Comparison of ENCODE assay signal across 8 cellular contexts in the genomic region with DNA sequence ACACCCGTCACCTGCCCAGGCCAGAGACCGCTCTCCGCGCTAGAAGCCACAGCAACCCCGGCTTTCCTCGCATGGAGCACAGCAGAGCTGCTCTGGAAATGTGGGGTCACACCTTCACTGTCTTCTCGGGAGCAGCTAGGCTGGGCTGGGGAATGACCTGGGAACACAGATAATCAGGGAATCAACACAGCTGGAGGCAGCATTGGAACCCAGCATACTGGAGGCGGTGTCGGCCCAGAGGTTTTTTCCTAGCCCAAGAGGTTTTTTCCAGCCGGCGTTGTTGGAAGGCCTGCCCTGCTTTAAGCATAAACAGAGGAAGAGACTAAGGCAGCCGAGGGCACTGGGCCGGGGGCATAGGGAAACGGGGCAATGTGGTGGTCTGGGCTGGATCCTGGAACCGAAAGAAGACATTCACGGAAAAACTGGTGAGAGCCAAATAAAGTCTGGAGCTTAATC. TPM values are rescaled to one million over a fixed set of nuclear protein-coding genes. Genes with fewer than 3 reads are reported as not detected.
DNase-seq lines count a peak whose midpoint lies in the region; ATAC-seq and TF ChIP-seq lines count a peak whose summit lies in the region.

No MANE protein-coding gene starts in this region.

- TF ChIP-seq CTCF in fibroblast of mammary gland (conservative IDR thresholded peaks at IDR 0.05; ENCODE audit: control insufficient read depth, insufficient read depth, low read depth, low read length): no peak

- no peaks in the 10 kb centered on the region for H3K9me3 ChIP-seq in SK-N-MC (ENCODE audit: low read depth, low read length)

- peak overlapping the region; percentile 88 for H3K27ac ChIP-seq in SK-N-MC
- H3K27ac ChIP-seq in skin epidermis: peak overlapping the region in 11 of 21 experiments; percentile 16 to 85 (median 78)

- in situ Hi-C loops in G401 (cut with HindIII; ENCODE audit: low sequenced_read_pairs): no loop called here

- DNase-seq in G401 (ENCODE audit: low spot score) (peak; percentile 46), SK-N-MC (ENCODE audit: low read depth, low spot score) (no peak), fibroblast of mammary gland (ENCODE audit: low read depth) (no peak), dermis blood vessel endothelial cell (no peak)
- no peak for DNase-seq in stimulated activated CD4-positive, alpha-beta T cell treated with anti-CD3 and anti-CD28 coated beads, Interleukin-4, amount 100 ng/mL, for 4 hours

- peaks cover 15% of the 10 kb centered on the region for H3K36me3 ChIP-seq in SK-N-MC (ENCODE audit: insufficient read depth, low read length)

- H3K9ac ChIP-seq in SK-N-MC (ENCODE audit: insufficient read length): no peak overlapping the region

- H3K4me3 ChIP-seq in SK-N-MC (no peak overlapping the region), fibroblast of mammary gland (ENCODE audit: control insufficient read depth, low read depth, low read length) (peak overlapping the region; percentile 1), skin epidermis (no peak overlapping the region)

- ATAC-seq in HG03439 (IDR thresholded peaks at IDR 0.05; ENCODE audit: unreplicated experiment) (no peak), GM19397 (IDR thresholded peaks at IDR 0.05; ENCODE audit: unreplicated experiment) (no peak)

RNA-seq across cellular contexts. Expression of gene PLD6, which starts 0.8 kb away (rescaled TPM):
- total RNA-seq in G401 (2014; rRNA removed; shearing (Covaris generic)): 12.4 and 16.2 TPM in 2 replicates
- total RNA-seq in dermis blood vessel endothelial cell: 1.4 and 2.0 TPM in 2 replicates

RNA-seq across cellular contexts. Expression of gene FLCN, which starts 30.0 kb away (rescaled TPM):
- 66.2 and 75.3 TPM in 2 replicates for total RNA-seq in G401 (2014; rRNA removed; shearing (Covaris generic))
- total RNA-seq in dermis blood vessel endothelial cell: 51.6 and 75.0 TPM in 2 replicates
